In genomic region chr12:100430251-100430650, GRCh38 we compare ENCODE assay signal across 2 cellular contexts. TPM values are rescaled to one million over a fixed set of nuclear protein-coding genes. Genes with fewer than 3 reads are reported as not detected.
"Had no signal": no experiment of that assay in that cellular context is flagged by ENCODE, and none has a peak within 500 bp of the region (broad histone marks: within the 10 kb centered on the region; RNA-seq: fewer than 3 reads in every experiment).

No MANE protein-coding gene starts in this region.

RNA-seq across cellular contexts. Expression of gene NR1H4, which starts 43.4 kb away (rescaled TPM):
- total RNA-seq: G401, GM12878 had no signal
